19 cellular contexts compared by ENCODE assay signal in the genomic region with DNA sequence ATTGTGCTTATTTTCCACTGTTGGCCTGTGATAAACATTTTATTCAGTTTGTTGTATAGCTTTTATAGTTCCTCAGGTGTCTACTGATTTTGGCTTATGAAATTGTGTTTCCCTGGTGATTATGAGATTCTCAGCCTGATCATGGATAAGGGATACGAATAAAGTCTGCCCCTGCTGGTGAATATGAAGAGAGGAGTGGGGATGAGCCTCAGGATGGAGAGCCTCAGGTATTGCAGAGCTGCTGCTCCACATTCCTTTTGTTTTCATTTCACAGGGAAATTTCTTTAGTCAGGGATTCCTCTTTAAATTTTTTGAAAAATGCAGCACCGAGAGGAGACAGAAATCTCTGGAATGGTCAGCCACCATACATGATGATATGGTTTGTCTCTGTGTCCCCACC. TPM values are rescaled to one million over a fixed set of nuclear protein-coding genes. Genes with fewer than 3 reads are reported as not detected.
A peak's percentile ranks its signal among the peaks of the same experiment; 100 is the strongest.
DNase-seq lines count a peak whose midpoint lies in the region; ATAC-seq and TF ChIP-seq lines count a peak whose summit lies in the region.
"Had no signal": no experiment of that assay in that cellular context is flagged by ENCODE, and none has a peak within 500 bp of the region (broad histone marks: within the 10 kb centered on the region; RNA-seq: fewer than 3 reads in every experiment).

No MANE protein-coding gene starts in this region.

- no peaks in the 10 kb centered on the region for H3K27me3 Mint-ChIP-seq in MCF 10A (ENCODE audit: insufficient read depth, unreplicated experiment)

- no peak for TF ChIP-seq POLR2A in breast epithelium (IDR thresholded peaks at IDR 0.05)

- H3K4me3 Mint-ChIP-seq in MCF 10A (ENCODE audit: unreplicated experiment), result no peak overlapping the region
- H3K4me3 Mint-ChIP-seq: activated CD8-positive, alpha-beta T cell treated with anti-CD3 and anti-CD28 coated beads, Interleukin-2, amount 10 ng/mL, durations not matched to agents 7 days and 5 days; activated T-helper 17 cell treated with anti-CD3 and anti-CD28 coated beads, Interleukin-2, amount 50 U/mL, for 72 hours; memory B cell; stimulated activated naive CD8-positive, alpha-beta T cell treated with anti-CD3 and anti-CD28 coated beads, Interleukin-15, Interleukin-2, amounts not matched to agents 100 ng/mL and 50 ng/mL, for 24 hours had no signal

- no peaks in the 10 kb centered on the region for H3K9me3 Mint-ChIP-seq in MCF 10A (ENCODE audit: unreplicated experiment)
- H3K9me3 Mint-ChIP-seq: activated T-helper 17 cell treated with anti-CD3 and anti-CD28 coated beads, Interleukin-2, amount 50 U/mL, for 72 hours; memory B cell; stimulated activated naive CD8-positive, alpha-beta T cell treated with anti-CD3 and anti-CD28 coated beads, Interleukin-15, Interleukin-2, amounts not matched to agents 100 ng/mL and 50 ng/mL, for 24 hours had no signal

- 73% methylated on average over 2 of the region's 2 CpGs for WGBS in smooth muscle cell (ENCODE audit: low lambda C conversion rate)

- H3K27ac ChIP-seq in breast epithelium (no peak overlapping the region), smooth muscle cell (ENCODE audit: low read depth) (no peak overlapping the region)
- H3K27ac ChIP-seq: neutrophil, SJSA1 had no signal

- H3F3A ChIP-seq in smooth muscle cell (ENCODE audit: low read depth), result no peaks in the 10 kb centered on the region

- intact Hi-C loops in MCF 10A (cut with micrococcal nuclease) (no loop called here), breast epithelium (cut with DNase I; ENCODE audit: low total_unique reads) (no loop called here)

- CTCF ChIA-PET in MCF 10A (lab: Yijun Ruan, JAX), result interaction anchor here (0.6 to 1.3 kb wide), 4 partner anchors 33 to 1718 kb away, joined by 3 to 4 read pairs (median 4); no protein-coding TSS in a partner anchor

- no TSS peak for BruUV-seq in MCF 10A (replicated peaks; lab: Mats Ljungman, UMichigan)

- TF ChIP-seq CTCF in MCF 10A (IDR thresholded peaks at IDR 0.05; ENCODE audit: unreplicated experiment), result peak; percentile 11
- TF ChIP-seq CTCF in breast epithelium (IDR thresholded peaks at IDR 0.05), result no peak
- peak; percentile 28 for TF ChIP-seq CTCF in fibroblast of pulmonary artery (IDR thresholded peaks at IDR 0.05; ENCODE audit: low read length, missing control alignments)
- peak; percentile 13 for TF ChIP-seq CTCF in smooth muscle cell (IDR thresholded peaks at IDR 0.05; ENCODE audit: borderline replicate concordance, insufficient read depth, poor library complexity, severe bottlenecking)

- H3K4me3 ChIP-seq in breast epithelium (no peak overlapping the region), fibroblast of pulmonary artery (replicated peaks; ENCODE audit: low read depth, low read length) (no peak overlapping the region), smooth muscle cell (no peak overlapping the region)
- H3K4me3 ChIP-seq: MG63, SJSA1 had no signal

- H3K4me1 Mint-ChIP-seq in MCF 10A (ENCODE audit: insufficient read depth, unreplicated experiment), result no peaks in the 10 kb centered on the region
- H3K4me1 Mint-ChIP-seq: activated T-helper 17 cell treated with anti-CD3 and anti-CD28 coated beads, Interleukin-2, amount 50 U/mL, for 72 hours; memory B cell had no signal

- no peak for ATAC-seq in GM21723 (IDR thresholded peaks at IDR 0.05; ENCODE audit: unreplicated experiment)
- ATAC-seq in GM18517 (IDR thresholded peaks at IDR 0.05; ENCODE audit: unreplicated experiment), result no peak
- ATAC-seq: activated CD8-positive, alpha-beta T cell treated with anti-CD3 and anti-CD28 coated beads, Interleukin-2, amount 10 ng/mL, durations not matched to agents 7 days and 5 days; activated T-helper 17 cell treated with anti-CD3 and anti-CD28 coated beads, Interleukin-2, amount 50 U/mL, for 72 hours had no signal

- peak; percentile 18 for DNase-seq in MCF 10A (ENCODE audit: unreplicated experiment)
- DNase-seq in breast epithelium (ENCODE audit: low spot score in 2 of 2), result no peak
- peak; percentile 31 for DNase-seq in SK-MEL-5 (ENCODE audit: low read depth, low spot score)
- DNase-seq in fibroblast of pulmonary artery (ENCODE audit: low read depth), result no peak
- no peak for DNase-seq in smooth muscle cell (lab: John Stamatoyannopoulos, UW; ENCODE audit: unreplicated experiment)
- DNase-seq in globus pallidus (ENCODE audit: low spot score), result no peak
- DNase-seq: activated CD8-positive, alpha-beta T cell treated with anti-CD3 and anti-CD28 coated beads, Interleukin-2, amount 10 ng/mL, durations not matched to agents 7 days and 5 days; DMS 273 treated with DMSO at 0.1 percent for 48 hours; MG63; NCI-H2171 treated with DMSO at 0.1 percent for 48 hours; NK-92 treated with Interleukin-12 subunit alpha and Interleukin-12 subunit beta, amount 100 ng/mL, for 24 hours; small intestine had no signal

- no peaks in the 10 kb centered on the region for H4K20me1 ChIP-seq in smooth muscle cell (ENCODE audit: low read depth)

- H3K9ac ChIP-seq in smooth muscle cell (ENCODE audit: low read depth), result no peak overlapping the region

- no peaks in the 10 kb centered on the region for H3K36me3 ChIP-seq in breast epithelium
- H3K36me3 ChIP-seq in smooth muscle cell (ENCODE audit: low read depth), result no peaks in the 10 kb centered on the region
- H3K36me3 ChIP-seq: MG63, neutrophil, SJSA1 had no signal

- H3K4me1 ChIP-seq in breast epithelium, result no peaks in the 10 kb centered on the region
- no peaks in the 10 kb centered on the region for H3K4me1 ChIP-seq in smooth muscle cell (ENCODE audit: low read depth)
- H3K4me1 ChIP-seq: SJSA1 had no signal

- H3K4me2 ChIP-seq in smooth muscle cell, result no peak overlapping the region

- no peak overlapping the region for H3K27ac Mint-ChIP-seq in MCF 10A (ENCODE audit: low read depth, unreplicated experiment)
- H3K27ac Mint-ChIP-seq: activated CD8-positive, alpha-beta T cell treated with anti-CD3 and anti-CD28 coated beads, Interleukin-2, amount 10 ng/mL, durations not matched to agents 7 days and 5 days; activated T-helper 17 cell treated with anti-CD3 and anti-CD28 coated beads, Interleukin-2, amount 50 U/mL, for 72 hours; memory B cell; stimulated activated naive CD8-positive, alpha-beta T cell treated with anti-CD3 and anti-CD28 coated beads, Interleukin-15, Interleukin-2, amounts not matched to agents 100 ng/mL and 50 ng/mL, for 24 hours had no signal

- H3K9me3 ChIP-seq in breast epithelium, result no peaks in the 10 kb centered on the region
- no peaks in the 10 kb centered on the region for H3K9me3 ChIP-seq in smooth muscle cell (replicated peaks; ENCODE audit: low read depth)
- H3K9me3 ChIP-seq: MG63, neutrophil, SJSA1 had no signal

- POLR2A ChIA-PET in MCF 10A (lab: Yijun Ruan, JAX), result interaction anchor here (0.6 kb wide), 1 partner anchor 13 kb away, joined by 3 read pairs; no protein-coding TSS in a partner anchor

- no peaks in the 10 kb centered on the region for H3K36me3 Mint-ChIP-seq in MCF 10A (ENCODE audit: insufficient read depth, unreplicated experiment)
- H3K36me3 Mint-ChIP-seq: memory B cell had no signal

- in situ Hi-C loops in SK-MEL-5 (cut with HindIII; ENCODE audit: low pct_unique_long_range_greater_than_20kb, low sequenced_read_pairs), result loop anchor here (10.0 kb wide), 1 partner anchor 86 kb away; no protein-coding TSS in a partner anchor

- no peaks in the 10 kb centered on the region for H3K27me3 ChIP-seq in breast epithelium
- H3K27me3 ChIP-seq in smooth muscle cell (ENCODE audit: low read depth), result peaks cover 4% of the 10 kb centered on the region

- no peak overlapping the region for H2AFZ ChIP-seq in smooth muscle cell (ENCODE audit: low read depth)

- no peaks in the 10 kb centered on the region for H3K79me2 ChIP-seq in smooth muscle cell (ENCODE audit: low read depth)

RNA-seq across cellular contexts. Expression of gene RAB6B, which starts 14.7 kb away (rescaled TPM):
- total RNA-seq in MCF 10A (2022) (0.96 and 1.1 TPM in 2 replicates), breast epithelium (1 to 10 TPM; 1.8 to 3.9 (median 3.4) TPM), smooth muscle cell (1.6 and 2.0 TPM in 2 replicates)
- total RNA-seq in SK-MEL-5 (2014; rRNA removed; shearing (Covaris generic)), result 4.0 and 5.2 TPM in 2 replicates
- 34.5 and 39.4 TPM in 2 replicates for polyA plus RNA-seq in SK-MEL-5 (2015; cell fraction: cytosol; rRNA removed)
- 23.4 and 24.2 TPM in 2 replicates for polyA plus RNA-seq in SK-MEL-5 (2015; cell fraction: nucleus; rRNA removed)
- polyA plus RNA-seq in smooth muscle cell, result 1.2 and 2.2 TPM in 2 replicates

Comparison
In these comparisons a context has a peak if more than half of its experiments do, and no peak if none do; other contexts are left out.
1. DNase-seq: peak in MCF 10A (single experiment) and SK-MEL-5 (single experiment); none in breast epithelium (0 of 2), fibroblast of pulmonary artery (single experiment), smooth muscle cell (single experiment) and globus pallidus (single experiment).
2. CTCF ChIP-seq: peak in MCF 10A (single experiment), fibroblast of pulmonary artery (single experiment) and smooth muscle cell (single experiment); none in breast epithelium (0 of 3).